8 cellular contexts compared by ENCODE assay signal in the genomic region with DNA sequence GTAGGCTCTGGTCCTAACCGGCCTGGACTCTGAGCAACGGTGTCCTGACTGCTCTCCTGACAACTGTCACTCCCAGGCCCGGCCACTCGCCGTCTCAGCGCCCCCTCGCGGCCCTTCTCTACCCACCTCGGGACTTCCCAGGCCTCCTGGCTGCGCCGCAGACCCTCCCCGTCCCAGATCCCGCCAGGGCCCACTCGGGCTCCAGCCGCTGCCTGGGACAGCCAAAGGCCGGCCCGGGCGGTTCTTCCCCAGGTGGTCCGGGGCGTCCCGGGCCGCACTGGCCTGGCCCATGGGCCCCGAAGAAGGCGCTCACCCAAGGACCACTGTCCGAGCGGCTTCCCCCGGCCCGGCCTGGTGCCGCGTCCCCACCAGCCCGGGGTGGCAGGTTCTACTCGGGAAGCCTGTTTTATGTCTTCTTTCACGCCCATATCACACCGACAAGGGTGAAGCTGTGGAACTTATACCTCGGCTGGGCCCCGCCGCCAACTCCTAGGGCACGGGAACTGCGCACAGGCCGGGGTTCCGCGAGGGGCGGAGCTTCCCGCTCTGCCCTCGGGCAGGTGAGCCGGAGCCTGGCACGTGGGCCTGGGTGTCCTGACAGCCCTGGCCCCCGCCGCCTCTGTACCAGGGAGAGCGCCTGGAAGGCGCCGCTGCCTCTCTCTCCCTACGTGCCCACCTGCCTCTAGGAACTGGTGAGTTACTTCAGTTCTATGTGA.
DNase-seq lines count a peak whose midpoint lies in the region; ATAC-seq and TF ChIP-seq lines count a peak whose summit lies in the region.

No MANE protein-coding gene starts in this region.

- 41% methylated on average over 21 of the region's 53 CpGs; no CpG with 5 or more reads in 1 of the 2 experiments for WGBS in IMR-90 (ENCODE audit: extremely low coverage in 2 of 2, insufficient read length in 1 of 2), 2 experiments

- H3K9me1 ChIP-seq in IMR-90 (ENCODE audit: insufficient read depth, low read length) = no peaks in the 10 kb centered on the region

- H3K18ac ChIP-seq in IMR-90 (ENCODE audit: low read depth, low read length) = no peak overlapping the region

- peak overlapping the region; percentile 15 for H2AK9ac ChIP-seq in IMR-90 (replicated peaks; ENCODE audit: low read depth, low read length, poor library complexity)

- no peaks in the 10 kb centered on the region for H3K27me3 ChIP-seq in IMR-90 (ENCODE audit: control insufficient read depth, insufficient read depth, low read length)

- H4K20me1 ChIP-seq in IMR-90 (ENCODE audit: insufficient read depth, low read length) = no peaks in the 10 kb centered on the region

- no peaks in the 10 kb centered on the region for H3K9me3 ChIP-seq in IMR-90 (ENCODE audit: control insufficient read depth, insufficient read depth, low read length)

- 0 out of 2 replicates have a peak, but pooled peaks have one; percentile 23 for TF ChIP-seq CTCF in IMR-90 (conservative IDR thresholded peaks at IDR 0.05; ENCODE audit: low read depth, low read length)

- no peak overlapping the region for H2BK15ac ChIP-seq in IMR-90 (ENCODE audit: low read depth, low read length)

- no peaks in the 10 kb centered on the region for H3K36me3 ChIP-seq in IMR-90 (ENCODE audit: control insufficient read depth, insufficient read depth, low read length)

- no peak overlapping the region for H3K27ac ChIP-seq in IMR-90 (ENCODE audit: insufficient read depth, low read length)

- TF ChIP-seq POLR2A in IMR-90 (IDR thresholded peaks at IDR 0.05; ENCODE audit: low read depth, low read length) = no peak

- peak overlapping the region; percentile 7; the same call in 1 of the 2 replicates for H3K4me2 ChIP-seq in IMR-90 (ENCODE audit: low read depth, low read length)

- no TSS peak for BruUV-seq in IMR-90 (replicated peaks; lab: Mats Ljungman, UMichigan)

- intact Hi-C loops in IMR-90 (cut with micrococcal nuclease) (no loop called here), left colon (cut with DNase I, micrococcal nuclease) (no loop called here)

- H2AK5ac ChIP-seq in IMR-90 (ENCODE audit: low read depth, low read length) = no peak overlapping the region

- H4K91ac ChIP-seq in IMR-90 (ENCODE audit: insufficient read depth, low read depth, low read length) = no peak overlapping the region

- H3K79me1 ChIP-seq in IMR-90 (ENCODE audit: low read depth in 1 of 2, low read length in 2 of 2) = no peaks in the 10 kb centered on the region

- no peak overlapping the region for H3K23ac ChIP-seq in IMR-90 (ENCODE audit: low read depth, low read length)

- CTCF ChIA-PET in IMR-90 (lab: Yijun Ruan, JAX) = no interaction called here

- TF ChIP-seq RAD21 in IMR-90 (IDR thresholded peaks at IDR 0.05; ENCODE audit: low read length) = 0 out of 2 replicates have a peak, but pooled peaks have one; percentile 8

- no peak overlapping the region for H2BK120ac ChIP-seq in IMR-90 (ENCODE audit: low read depth, low read length)

- peak overlapping the region; percentile 7; the same call in 1 of the 2 replicates for H3K4me3 ChIP-seq in IMR-90 (ENCODE audit: insufficient read depth, low read depth, low read length)

- ATAC-seq in GM21390 (IDR thresholded peaks at IDR 0.05; ENCODE audit: unreplicated experiment) (peak; percentile 95), IMR-90 (ENCODE audit: low read depth) (peak; percentile 82), left colon (peak; percentile 98)

- no peak overlapping the region for H4K8ac ChIP-seq in IMR-90 (ENCODE audit: low read depth in 2 of 2, low read length in 2 of 2)

- POLR2A ChIA-PET in IMR-90 (lab: Charles Lee; ENCODE audit: unreplicated experiment) = no interaction called here

- H2AFZ ChIP-seq in IMR-90 (replicated peaks; ENCODE audit: low read length, poor library complexity) = peak overlapping the region; percentile 88

- H3K56ac ChIP-seq in IMR-90 (ENCODE audit: extremely low read depth, insufficient read depth, low read length) = no peak overlapping the region

- no peak overlapping the region for H4K5ac ChIP-seq in IMR-90 (ENCODE audit: low read depth, low read length)

- H3K4me1 ChIP-seq in IMR-90 (ENCODE audit: control insufficient read depth, insufficient read depth, low read length) = no peaks in the 10 kb centered on the region

- no peak overlapping the region for H3K9ac ChIP-seq in IMR-90 (ENCODE audit: low read depth, low read length)

- H2BK20ac ChIP-seq in IMR-90 (ENCODE audit: low read depth, low read length) = no peak overlapping the region

- peak; percentile 59 for DNase-seq in Caki2 (ENCODE audit: low read depth)
- no peak for DNase-seq in IMR-90
- DNase-seq in activated CD4-positive, CD25-positive, alpha-beta regulatory T cell treated with anti-CD3 and anti-CD28 coated beads, Interleukin-2, amount 50 U/mL, for 16 hours (ENCODE audit: low read depth, low spot score) = peak; percentile 37
- peak; percentile 62 for DNase-seq in central memory CD4-positive, alpha-beta T cell
- peak; percentile 80 to 91 for DNase-seq in left colon
- DNase-seq in stimulated activated CD4-positive, alpha-beta T cell treated with anti-CD3 and anti-CD28 coated beads, Interleukin-1b, Interleukin-23, amount 100 ng/mL, for 1 hour (ENCODE audit: low read depth in 2 of 2) = peak; percentile 25 to 62
- no peak for DNase-seq in SHP77 (lab: John Stamatoyannopoulos, UW)

- dilution Hi-C loops in IMR-90 (cut with HindIII; ENCODE audit: low sequenced_read_pairs, unreplicated experiment) = no loop called here

- in situ Hi-C loops in Caki2 (cut with HindIII; ENCODE audit: low pct_unique_long_range_greater_than_20kb, low sequenced_read_pairs) (no loop called here), IMR-90 (cut with MboI; ENCODE audit: low sequenced_read_pairs) (no loop called here)

- no peak overlapping the region for H2BK5ac ChIP-seq in IMR-90 (ENCODE audit: low read depth, low read length, poor library complexity, severe bottlenecking)

- H3K4ac ChIP-seq in IMR-90 (ENCODE audit: low read depth, low read length) = no peak overlapping the region

- no peak overlapping the region for H3K14ac ChIP-seq in IMR-90 (replicated peaks; ENCODE audit: low read depth, low read length)

TF ChIP-seq in IMR-90, 13 proteins besides CTCF, POLR2A, EP300 and RAD21:
- TF ChIP-seq MAFK (IDR thresholded peaks at IDR 0.05; ENCODE audit: low read depth, low read length) (no peak), NFE2L2 (IDR thresholded peaks at IDR 0.05; ENCODE audit: low read depth, low read length) (no peak), SMC3 (IDR thresholded peaks at IDR 0.05; ENCODE audit: low read depth, low read length) (no peak), MXI1 (IDR thresholded peaks at IDR 0.05; ENCODE audit: borderline replicate concordance, low read depth, low read length) (no peak), CEBPB (IDR thresholded peaks at IDR 0.05; ENCODE audit: low read depth, low read length) (no peak), RFX5 (IDR thresholded peaks at IDR 0.05; ENCODE audit: low read depth, low read length) (no peak)
TF ChIP-seq in IMR-90: peak in this region for 0.

Comparison
In these comparisons a context has a peak if more than half of its experiments do, and no peak if none do; other contexts are left out.
1. DNase-seq: peak in Caki2 (single experiment), activated CD4-positive, CD25-positive, alpha-beta regulatory T cell treated with anti-CD3 and anti-CD28 coated beads, Interleukin-2, amount 50 U/mL, for 16 hours (single experiment), central memory CD4-positive, alpha-beta T cell (single experiment), left colon (2 of 2) and stimulated activated CD4-positive, alpha-beta T cell treated with anti-CD3 and anti-CD28 coated beads, Interleukin-1b, Interleukin-23, amount 100 ng/mL, for 1 hour (2 of 2); none in IMR-90 (single experiment) and SHP77 (0 of 2).
2. Peak in every context shown above with its lines, with median percentiles within 50 percentile points of each other: ATAC-seq.